1 cellular context compared by ENCODE assay signal in the genomic region with DNA sequence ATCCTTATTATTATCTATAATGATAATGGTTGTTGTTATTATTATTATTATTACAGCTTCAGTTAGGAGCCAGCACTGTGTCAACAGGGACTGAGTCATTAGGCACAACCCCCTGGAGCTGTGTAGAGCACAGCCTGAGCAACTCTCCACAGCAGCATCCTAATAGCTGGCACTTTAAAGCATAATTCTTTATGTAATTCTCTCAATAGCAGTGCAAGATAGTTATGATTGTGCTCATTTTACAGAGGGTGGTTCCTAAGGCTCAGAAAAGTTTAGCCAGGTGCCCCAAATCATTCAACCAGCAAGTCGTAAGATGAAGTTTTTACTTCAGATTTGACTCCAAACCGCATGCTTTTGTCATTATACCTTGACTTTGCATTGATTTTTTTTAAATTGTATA.
TF ChIP-seq lines count a peak whose summit lies in the region.

No MANE protein-coding gene starts in this region.

TF ChIP-seq in GM12878, 131 proteins besides CTCF, POLR2A, EP300 and RAD21 (continued from another document):
- TF ChIP-seq, protein P1, sequence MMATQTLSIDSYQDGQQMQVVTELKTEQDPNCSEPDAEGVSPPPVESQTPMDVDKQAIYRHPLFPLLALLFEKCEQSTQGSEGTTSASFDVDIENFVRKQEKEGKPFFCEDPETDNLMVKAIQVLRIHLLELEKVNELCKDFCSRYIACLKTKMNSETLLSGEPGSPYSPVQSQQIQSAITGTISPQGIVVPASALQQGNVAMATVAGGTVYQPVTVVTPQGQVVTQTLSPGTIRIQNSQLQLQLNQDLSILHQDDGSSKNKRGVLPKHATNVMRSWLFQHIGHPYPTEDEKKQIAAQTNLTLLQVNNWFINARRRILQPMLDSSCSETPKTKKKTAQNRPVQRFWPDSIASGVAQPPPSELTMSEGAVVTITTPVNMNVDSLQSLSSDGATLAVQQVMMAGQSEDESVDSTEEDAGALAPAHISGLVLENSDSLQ (IDR thresholded peaks at IDR 0.05) = no peak
- TF ChIP-seq ZNF24 (IDR thresholded peaks at IDR 0.05) (no peak), NR2F1 (conservative IDR thresholded peaks at IDR 0.05) (no peak)
